In genomic region chr13:51635137-51635878, GRCh38 we compare ENCODE assay signal across 12 cellular contexts. TPM values are rescaled to one million over a fixed set of nuclear protein-coding genes. Genes with fewer than 3 reads are reported as not detected.
DNase-seq lines count a peak whose midpoint lies in the region; ATAC-seq lines count a peak whose summit lies in the region.
"Had no signal": no experiment of that assay in that cellular context is flagged by ENCODE, and none has a peak within 500 bp of the region (broad histone marks: within the 10 kb centered on the region; RNA-seq: fewer than 3 reads in every experiment).

No MANE protein-coding gene starts in this region.

- DNase-seq in T-helper 1 cell (no peak), NCI-H460 (ENCODE audit: extremely low read depth, low read depth) (peak; percentile 51), pons (ENCODE audit: low spot score) (peak; percentile 18), OCI-M1 (lab: John Stamatoyannopoulos, UW) (no peak), NCI-H1694 treated with DMSO at 0.1 percent for 48 hours (lab: John Stamatoyannopoulos, UW) (no peak)
- DNase-seq: posterior cingulate gyrus; stimulated activated CD4-positive, alpha-beta T cell treated with anti-CD3 and anti-CD28 coated beads, Interleukin-4, amount 100 ng/mL, for 4 hours had no signal

- no peaks in the 10 kb centered on the region for H3K9me3 Mint-ChIP-seq in T-helper 1 cell treated with Interleukin-12 subunit alpha and Interleukin-12 subunit beta and Interleukin-4 antibody, amounts not matched to agents 30 μg/mL and 1 μg/mL, for 36 hours

- peak overlapping the region; percentile 60 for H3K27ac Mint-ChIP-seq in T-helper 1 cell treated with Interleukin-12 subunit alpha and Interleukin-12 subunit beta and Interleukin-4 antibody, amounts not matched to agents 30 μg/mL and 1 μg/mL, for 36 hours

- no peaks in the 10 kb centered on the region for H3K27me3 Mint-ChIP-seq in T-helper 1 cell treated with Interleukin-12 subunit alpha and Interleukin-12 subunit beta and Interleukin-4 antibody, amounts not matched to agents 30 μg/mL and 1 μg/mL, for 36 hours (ENCODE audit: low read depth)

- H3K4me1 Mint-ChIP-seq in T-helper 1 cell treated with Interleukin-12 subunit alpha and Interleukin-12 subunit beta and Interleukin-4 antibody, amounts not matched to agents 30 μg/mL and 1 μg/mL, for 36 hours (ENCODE audit: low read depth) = peaks cover 16% of the 10 kb centered on the region

- no peak for ATAC-seq in GM21381 (IDR thresholded peaks at IDR 0.05; ENCODE audit: unreplicated experiment)
- ATAC-seq: Right ventricle myocardium inferior had no signal

- peaks cover 2% of the 10 kb centered on the region for H3K36me3 Mint-ChIP-seq in T-helper 1 cell treated with Interleukin-12 subunit alpha and Interleukin-12 subunit beta and Interleukin-4 antibody, amounts not matched to agents 30 μg/mL and 1 μg/mL, for 36 hours (ENCODE audit: low read depth)

- H3K4me3 Mint-ChIP-seq in T-helper 1 cell treated with Interleukin-12 subunit alpha and Interleukin-12 subunit beta and Interleukin-4 antibody, amounts not matched to agents 30 μg/mL and 1 μg/mL, for 36 hours = peak overlapping the region; percentile 52

- peak overlapping the region; percentile 68 for H3K27ac ChIP-seq in angular gyrus (ENCODE audit: low read depth, low read length)
- H3K27ac ChIP-seq: suprapubic skin had no signal

RNA-seq across cellular contexts. Expression of gene WDFY2, which starts 51.0 kb away (rescaled TPM):
- total RNA-seq in NCI-H460 (2014; rRNA removed; shearing (Covaris generic)) = 9.4 and 10.8 TPM in 2 replicates
- polyA plus RNA-seq in NCI-H460 (2014; cell fraction: nucleus; rRNA removed) = 52.2 and 87.0 TPM in 2 replicates

Comparison
In these comparisons a context has a peak if more than half of its experiments do, and no peak if none do; other contexts are left out.
1. DNase-seq: peak in NCI-H460 (single experiment) and pons (single experiment); none in T-helper 1 cell (0 of 5), OCI-M1 (single experiment) and NCI-H1694 treated with DMSO at 0.1 percent for 48 hours (single experiment).